Comparison of ENCODE assay signal across 1 cellular context in the genomic region with DNA sequence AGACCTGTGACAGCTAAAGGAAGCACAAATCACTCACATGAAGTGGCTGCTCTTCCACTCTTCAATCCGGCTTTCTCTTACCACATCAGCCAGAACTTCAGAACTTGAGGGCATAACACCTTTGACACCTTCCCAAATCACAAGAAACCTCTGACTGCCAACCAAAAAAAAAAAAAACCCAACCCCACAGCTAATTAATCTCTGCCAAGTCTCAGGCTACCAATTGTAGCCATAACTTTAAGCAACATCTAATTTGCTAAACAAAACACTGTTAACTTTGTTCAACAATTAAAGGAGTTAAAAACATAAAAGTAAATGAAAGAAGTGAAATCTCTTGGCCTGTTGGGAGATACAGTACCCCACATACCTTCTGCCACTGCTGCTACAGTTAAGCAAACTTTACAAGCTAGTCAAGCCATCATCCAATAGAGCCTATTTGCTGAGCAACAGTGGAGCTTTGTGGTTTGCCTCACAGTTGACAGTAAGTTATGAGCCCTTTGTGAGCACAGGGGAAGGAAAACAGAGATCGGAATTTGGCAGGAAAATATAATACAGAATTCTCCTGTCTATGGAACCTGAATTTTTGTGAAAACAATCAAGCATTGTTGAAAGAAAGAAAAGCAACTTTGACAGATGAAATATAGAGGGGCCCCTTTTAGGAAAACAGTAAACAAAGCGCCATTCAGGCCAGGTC.
TF ChIP-seq lines count a peak whose summit lies in the region.

A gene (minus strand): TSS at position 490 of the 694 bp plus-strand sequence. CDS start 15,298 bp downstream, outside the sequence.

TF ChIP-seq in K562, 482 proteins besides CTCF, POLR2A, EP300 and RAD21 (continued from another document):
- TF ChIP-seq, protein P1, sequence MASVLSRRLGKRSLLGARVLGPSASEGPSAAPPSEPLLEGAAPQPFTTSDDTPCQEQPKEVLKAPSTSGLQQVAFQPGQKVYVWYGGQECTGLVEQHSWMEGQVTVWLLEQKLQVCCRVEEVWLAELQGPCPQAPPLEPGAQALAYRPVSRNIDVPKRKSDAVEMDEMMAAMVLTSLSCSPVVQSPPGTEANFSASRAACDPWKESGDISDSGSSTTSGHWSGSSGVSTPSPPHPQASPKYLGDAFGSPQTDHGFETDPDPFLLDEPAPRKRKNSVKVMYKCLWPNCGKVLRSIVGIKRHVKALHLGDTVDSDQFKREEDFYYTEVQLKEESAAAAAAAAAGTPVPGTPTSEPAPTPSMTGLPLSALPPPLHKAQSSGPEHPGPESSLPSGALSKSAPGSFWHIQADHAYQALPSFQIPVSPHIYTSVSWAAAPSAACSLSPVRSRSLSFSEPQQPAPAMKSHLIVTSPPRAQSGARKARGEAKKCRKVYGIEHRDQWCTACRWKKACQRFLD (CRISPR knock-in tag; IDR thresholded peaks at IDR 0.05) = no peak
- TF ChIP-seq, protein P2, sequence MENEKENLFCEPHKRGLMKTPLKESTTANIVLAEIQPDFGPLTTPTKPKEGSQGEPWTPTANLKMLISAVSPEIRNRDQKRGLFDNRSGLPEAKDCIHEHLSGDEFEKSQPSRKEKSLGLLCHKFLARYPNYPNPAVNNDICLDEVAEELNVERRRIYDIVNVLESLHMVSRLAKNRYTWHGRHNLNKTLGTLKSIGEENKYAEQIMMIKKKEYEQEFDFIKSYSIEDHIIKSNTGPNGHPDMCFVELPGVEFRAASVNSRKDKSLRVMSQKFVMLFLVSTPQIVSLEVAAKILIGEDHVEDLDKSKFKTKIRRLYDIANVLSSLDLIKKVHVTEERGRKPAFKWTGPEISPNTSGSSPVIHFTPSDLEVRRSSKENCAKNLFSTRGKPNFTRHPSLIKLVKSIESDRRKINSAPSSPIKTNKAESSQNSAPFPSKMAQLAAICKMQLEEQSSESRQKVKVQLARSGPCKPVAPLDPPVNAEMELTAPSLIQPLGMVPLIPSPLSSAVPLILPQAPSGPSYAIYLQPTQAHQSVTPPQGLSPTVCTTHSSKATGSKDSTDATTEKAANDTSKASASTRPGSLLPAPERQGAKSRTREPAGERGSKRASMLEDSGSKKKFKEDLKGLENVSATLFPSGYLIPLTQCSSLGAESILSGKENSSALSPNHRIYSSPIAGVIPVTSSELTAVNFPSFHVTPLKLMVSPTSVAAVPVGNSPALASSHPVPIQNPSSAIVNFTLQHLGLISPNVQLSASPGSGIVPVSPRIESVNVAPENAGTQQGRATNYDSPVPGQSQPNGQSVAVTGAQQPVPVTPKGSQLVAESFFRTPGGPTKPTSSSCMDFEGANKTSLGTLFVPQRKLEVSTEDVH (IDR thresholded peaks at IDR 0.05; ENCODE audit: low read depth, partially characterized antibody) = no peak
- TF ChIP-seq RBM25 (IDR thresholded peaks at IDR 0.05; ENCODE audit: low read depth, low read length, severe bottlenecking) = no peak
- no peak for TF ChIP-seq GABPA (tag; conservative IDR thresholded peaks at IDR 0.05; ENCODE audit: low read depth)
- TF ChIP-seq, protein P3, sequence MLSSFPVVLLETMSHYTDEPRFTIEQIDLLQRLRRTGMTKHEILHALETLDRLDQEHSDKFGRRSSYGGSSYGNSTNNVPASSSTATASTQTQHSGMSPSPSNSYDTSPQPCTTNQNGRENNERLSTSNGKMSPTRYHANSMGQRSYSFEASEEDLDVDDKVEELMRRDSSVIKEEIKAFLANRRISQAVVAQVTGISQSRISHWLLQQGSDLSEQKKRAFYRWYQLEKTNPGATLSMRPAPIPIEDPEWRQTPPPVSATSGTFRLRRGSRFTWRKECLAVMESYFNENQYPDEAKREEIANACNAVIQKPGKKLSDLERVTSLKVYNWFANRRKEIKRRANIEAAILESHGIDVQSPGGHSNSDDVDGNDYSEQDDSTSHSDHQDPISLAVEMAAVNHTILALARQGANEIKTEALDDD (IDR thresholded peaks at IDR 0.05) = peak; percentile 94
- TF ChIP-seq ZNF23 (CRISPR knock-in tag; IDR thresholded peaks at IDR 0.05) = no peak
- no peak for TF ChIP-seq SMARCE1 (IDR thresholded peaks at IDR 0.05)
- TF ChIP-seq, protein P4, sequence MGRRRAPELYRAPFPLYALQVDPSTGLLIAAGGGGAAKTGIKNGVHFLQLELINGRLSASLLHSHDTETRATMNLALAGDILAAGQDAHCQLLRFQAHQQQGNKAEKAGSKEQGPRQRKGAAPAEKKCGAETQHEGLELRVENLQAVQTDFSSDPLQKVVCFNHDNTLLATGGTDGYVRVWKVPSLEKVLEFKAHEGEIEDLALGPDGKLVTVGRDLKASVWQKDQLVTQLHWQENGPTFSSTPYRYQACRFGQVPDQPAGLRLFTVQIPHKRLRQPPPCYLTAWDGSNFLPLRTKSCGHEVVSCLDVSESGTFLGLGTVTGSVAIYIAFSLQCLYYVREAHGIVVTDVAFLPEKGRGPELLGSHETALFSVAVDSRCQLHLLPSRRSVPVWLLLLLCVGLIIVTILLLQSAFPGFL (CRISPR knock-in tag; IDR thresholded peaks at IDR 0.05) = no peak
- peak; percentile 29; the same call in 1 of the 2 replicates for TF ChIP-seq ZNF384 (IDR thresholded peaks at IDR 0.05; ENCODE audit: low read depth, low read length)
- TF ChIP-seq, protein P5, sequence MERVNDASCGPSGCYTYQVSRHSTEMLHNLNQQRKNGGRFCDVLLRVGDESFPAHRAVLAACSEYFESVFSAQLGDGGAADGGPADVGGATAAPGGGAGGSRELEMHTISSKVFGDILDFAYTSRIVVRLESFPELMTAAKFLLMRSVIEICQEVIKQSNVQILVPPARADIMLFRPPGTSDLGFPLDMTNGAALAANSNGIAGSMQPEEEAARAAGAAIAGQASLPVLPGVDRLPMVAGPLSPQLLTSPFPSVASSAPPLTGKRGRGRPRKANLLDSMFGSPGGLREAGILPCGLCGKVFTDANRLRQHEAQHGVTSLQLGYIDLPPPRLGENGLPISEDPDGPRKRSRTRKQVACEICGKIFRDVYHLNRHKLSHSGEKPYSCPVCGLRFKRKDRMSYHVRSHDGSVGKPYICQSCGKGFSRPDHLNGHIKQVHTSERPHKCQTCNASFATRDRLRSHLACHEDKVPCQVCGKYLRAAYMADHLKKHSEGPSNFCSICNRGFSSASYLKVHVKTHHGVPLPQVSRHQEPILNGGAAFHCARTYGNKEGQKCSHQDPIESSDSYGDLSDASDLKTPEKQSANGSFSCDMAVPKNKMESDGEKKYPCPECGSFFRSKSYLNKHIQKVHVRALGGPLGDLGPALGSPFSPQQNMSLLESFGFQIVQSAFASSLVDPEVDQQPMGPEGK (CRISPR knock-in tag; IDR thresholded peaks at IDR 0.05; ENCODE audit: borderline replicate concordance) = no peak
- TF ChIP-seq, protein P6, sequence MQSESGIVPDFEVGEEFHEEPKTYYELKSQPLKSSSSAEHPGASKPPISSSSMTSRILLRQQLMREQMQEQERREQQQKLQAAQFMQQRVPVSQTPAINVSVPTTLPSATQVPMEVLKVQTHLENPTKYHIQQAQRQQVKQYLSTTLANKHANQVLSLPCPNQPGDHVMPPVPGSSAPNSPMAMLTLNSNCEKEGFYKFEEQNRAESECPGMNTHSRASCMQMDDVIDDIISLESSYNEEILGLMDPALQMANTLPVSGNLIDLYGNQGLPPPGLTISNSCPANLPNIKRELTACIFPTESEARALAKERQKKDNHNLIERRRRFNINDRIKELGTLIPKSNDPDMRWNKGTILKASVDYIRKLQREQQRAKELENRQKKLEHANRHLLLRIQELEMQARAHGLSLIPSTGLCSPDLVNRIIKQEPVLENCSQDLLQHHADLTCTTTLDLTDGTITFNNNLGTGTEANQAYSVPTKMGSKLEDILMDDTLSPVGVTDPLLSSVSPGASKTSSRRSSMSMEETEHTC (IDR thresholded peaks at IDR 0.05) = no peak
- TF ChIP-seq HDAC3 (IDR thresholded peaks at IDR 0.05; ENCODE audit: borderline replicate concordance, partially characterized antibody) = no peak
- TF ChIP-seq RNF2 (IDR thresholded peaks at IDR 0.05) = no peak
- TF ChIP-seq ETS2 (tag; IDR thresholded peaks at IDR 0.05; ENCODE audit: borderline replicate concordance, poor library complexity, severe bottlenecking) = no peak
- 0 out of 2 replicates have a peak, but pooled peaks have one; percentile 47 for TF ChIP-seq ZNF766 (CRISPR knock-in tag; conservative IDR thresholded peaks at IDR 0.05)
- TF ChIP-seq CBFA2T2 (conservative IDR thresholded peaks at IDR 0.05) = no peak
- no peak for TF ChIP-seq DNMT1 (IDR thresholded peaks at IDR 0.05)
- no peak for TF ChIP-seq JUND (IDR thresholded peaks at IDR 0.05; ENCODE audit: borderline replicate concordance, low read depth, low read length)
- TF ChIP-seq JUND (tag; IDR thresholded peaks at IDR 0.05; ENCODE audit: borderline replicate concordance, low read depth, low read length) = peak; percentile 13; the same call in 1 of the 3 replicates
- TF ChIP-seq ELF2 (CRISPR knock-in tag; IDR thresholded peaks at IDR 0.05) = no peak
- TF ChIP-seq, protein P7, sequence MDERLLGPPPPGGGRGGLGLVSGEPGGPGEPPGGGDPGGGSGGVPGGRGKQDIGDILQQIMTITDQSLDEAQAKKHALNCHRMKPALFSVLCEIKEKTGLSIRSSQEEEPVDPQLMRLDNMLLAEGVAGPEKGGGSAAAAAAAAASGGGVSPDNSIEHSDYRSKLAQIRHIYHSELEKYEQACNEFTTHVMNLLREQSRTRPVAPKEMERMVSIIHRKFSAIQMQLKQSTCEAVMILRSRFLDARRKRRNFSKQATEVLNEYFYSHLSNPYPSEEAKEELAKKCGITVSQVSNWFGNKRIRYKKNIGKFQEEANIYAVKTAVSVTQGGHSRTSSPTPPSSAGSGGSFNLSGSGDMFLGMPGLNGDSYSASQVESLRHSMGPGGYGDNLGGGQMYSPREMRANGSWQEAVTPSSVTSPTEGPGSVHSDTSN (CRISPR knock-in tag; IDR thresholded peaks at IDR 0.05; ENCODE audit: low read depth) = no peak
- TF ChIP-seq, protein P7 (tag; conservative IDR thresholded peaks at IDR 0.05; ENCODE audit: low read depth) = peak; percentile 69
- TF ChIP-seq HIVEP1 (CRISPR knock-in tag; IDR thresholded peaks at IDR 0.05) = no peak
- TF ChIP-seq HCFC1 (IDR thresholded peaks at IDR 0.05; ENCODE audit: low read depth, low read length) = no peak
- TF ChIP-seq NCOR1 (IDR thresholded peaks at IDR 0.05) = no peak
